ENCODE assay signal across 11 cellular contexts in the genomic region with DNA sequence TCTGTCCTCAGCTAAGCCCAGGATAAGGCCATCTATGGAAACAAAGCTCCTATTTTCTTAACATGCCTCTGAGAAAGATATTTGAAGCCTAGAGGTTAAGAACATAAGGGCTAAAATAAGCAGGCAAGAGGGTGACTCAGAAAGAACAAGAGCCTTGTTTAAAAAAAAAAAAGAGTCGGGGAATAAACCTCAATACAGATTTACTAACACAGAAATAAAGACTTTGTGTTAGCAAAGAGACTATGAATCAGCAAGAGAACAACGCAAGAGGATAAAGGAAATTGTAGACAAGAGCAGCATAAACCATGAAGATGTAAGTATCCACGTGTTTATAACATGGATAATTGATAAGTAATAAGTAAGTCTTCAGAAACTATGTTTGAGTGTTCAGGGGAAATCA. TPM values are rescaled to one million over a fixed set of nuclear protein-coding genes. Genes with fewer than 3 reads are reported as not detected.
A peak's percentile ranks its signal among the peaks of the same experiment; 100 is the strongest.
DNase-seq lines count a peak whose midpoint lies in the region; ATAC-seq and TF ChIP-seq lines count a peak whose summit lies in the region.
"Had no signal": no experiment of that assay in that cellular context is flagged by ENCODE, and none has a peak within 500 bp of the region (broad histone marks: within the 10 kb centered on the region; RNA-seq: fewer than 3 reads in every experiment).

No MANE protein-coding gene starts in this region.

- H3K4me3 Mint-ChIP-seq in activated naive CD8-positive, alpha-beta T cell treated with anti-CD3 and anti-CD28 coated beads, Interleukin-2, amount 10 ng/mL, durations not matched to agents 7 days and 5 days, result peak overlapping the region; percentile 23
- H3K4me3 Mint-ChIP-seq in immature natural killer cell, result peak overlapping the region in 1 of 5 donors; percentile 49
- no peak overlapping the region for H3K4me3 Mint-ChIP-seq in H9

- H2AK5ac ChIP-seq in H9 (ENCODE audit: insufficient read length, low read length), result no peak overlapping the region

- peaks cover 18% of the 10 kb centered on the region for H3K4me1 ChIP-seq in cardiac muscle cell (ENCODE audit: low read depth)
- H3K4me1 ChIP-seq in H9 (ENCODE audit: insufficient read depth, low read length), result no peaks in the 10 kb centered on the region

- H2BK12ac ChIP-seq in H9 (ENCODE audit: insufficient read length, low read depth, low read length), result no peak overlapping the region

- H3K4me1 Mint-ChIP-seq in activated naive CD8-positive, alpha-beta T cell treated with anti-CD3 and anti-CD28 coated beads, Interleukin-2, amount 10 ng/mL, durations not matched to agents 7 days and 5 days, result peaks cover 71% of the 10 kb centered on the region
- peaks cover 83 to 88% of the 10 kb centered on the region in 2 donors for H3K4me1 Mint-ChIP-seq in immature natural killer cell
- peaks cover 6 to 8% of the 10 kb centered on the region in 2 experiments; a peak in 2 of 4 replicates for H3K4me1 Mint-ChIP-seq in H9

- H4K20me1 ChIP-seq in H9 (ENCODE audit: control insufficient read depth, insufficient read depth, insufficient read length), result no peaks in the 10 kb centered on the region

- H3T11ph ChIP-seq in H9 (ENCODE audit: low read length), result no peak overlapping the region

- H2BK5ac ChIP-seq in H9 (ENCODE audit: insufficient read length, low read length), result no peak overlapping the region

- no peak overlapping the region for H2BK20ac ChIP-seq in H9 (ENCODE audit: low read depth, low read length, poor library complexity, severe bottlenecking)

- no peak overlapping the region for H4K91ac ChIP-seq in H9 (ENCODE audit: insufficient read length, low read depth, low read length)

- intact Hi-C loops in left ventricle myocardium superior (cut with micrococcal nuclease), result no loop called here

- H3K9me3 ChIP-seq in cardiac muscle cell (ENCODE audit: low read depth) (no peaks in the 10 kb centered on the region), H9 (ENCODE audit: control insufficient read depth, low read depth, low read length) (no peaks in the 10 kb centered on the region)

- TF ChIP-seq CTCF in cardiac muscle cell (IDR thresholded peaks at IDR 0.05; ENCODE audit: low read depth, low read length), result no peak
- no peak for TF ChIP-seq CTCF in H9 (conservative IDR thresholded peaks at IDR 0.05)

- no CpG with 5 or more reads among the region's 3 CpGs for WGBS in H9 (ENCODE audit: extremely low coverage, insufficient read length, low lambda C conversion rate)

- H4K5ac ChIP-seq in H9 (ENCODE audit: insufficient read length, low read depth, low read length), result no peak overlapping the region

- ATAC-seq in left ventricle myocardium superior, result no peak
- no peak for ATAC-seq in activated naive CD8-positive, alpha-beta T cell treated with anti-CD3 and anti-CD28 coated beads, Interleukin-2, amount 10 ng/mL, durations not matched to agents 7 days and 5 days (ENCODE audit: low read depth)

- H3K27ac ChIP-seq in cardiac muscle cell (peak overlapping the region; percentile 58), H9 (ENCODE audit: insufficient read length, low read depth, low read length) (no peak overlapping the region)

- H3K27ac Mint-ChIP-seq in activated naive CD8-positive, alpha-beta T cell treated with anti-CD3 and anti-CD28 coated beads, Interleukin-2, amount 10 ng/mL, durations not matched to agents 7 days and 5 days, result peak overlapping the region; percentile 63
- peak overlapping the region; percentile 61 to 90 (median 82) for H3K27ac Mint-ChIP-seq in immature natural killer cell
- no peak overlapping the region for H3K27ac Mint-ChIP-seq in H9

- no peak overlapping the region for H3K14ac ChIP-seq in H9 (ENCODE audit: insufficient read depth, low read length)

- H3K4ac ChIP-seq in H9 (ENCODE audit: low read depth, low read length), result no peak overlapping the region

- no peaks in the 10 kb centered on the region for H3K79me1 ChIP-seq in H9 (ENCODE audit: insufficient read depth, low read depth, low read length, poor library complexity, severe bottlenecking)

- no peak overlapping the region for H2BK15ac ChIP-seq in H9 (ENCODE audit: low read depth, low read length)

- no peaks in the 10 kb centered on the region for H3K36me3 ChIP-seq in cardiac muscle cell

- H3K27me3 ChIP-seq in cardiac muscle cell (no peaks in the 10 kb centered on the region), H9 (ENCODE audit: insufficient read depth, low read length) (no peaks in the 10 kb centered on the region)

- H3K4me2 ChIP-seq in H9 (ENCODE audit: insufficient read depth, insufficient read length, low read length), result no peak overlapping the region

- POLR2A ChIA-PET in activated naive CD8-positive, alpha-beta T cell treated with anti-CD3 and anti-CD28 coated beads, Interleukin-2, amount 10 ng/mL, durations not matched to agents 7 days and 5 days (lab: Charles Lee), result no interaction called here

- H2BK120ac ChIP-seq in H9 (ENCODE audit: low read depth, low read length, poor library complexity, severe bottlenecking), result no peak overlapping the region

- no peaks in the 10 kb centered on the region for H3K27me3 Mint-ChIP-seq in activated naive CD8-positive, alpha-beta T cell treated with anti-CD3 and anti-CD28 coated beads, Interleukin-2, amount 10 ng/mL, durations not matched to agents 7 days and 5 days
- peaks cover 0 to 2% (median 0%) of the 10 kb centered on the region in 3 donors for H3K27me3 Mint-ChIP-seq in immature natural killer cell (ENCODE audit: low read depth in 3 of 3)
- no peaks in the 10 kb centered on the region for H3K27me3 Mint-ChIP-seq in H9 (ENCODE audit: low read depth)

- H4K8ac ChIP-seq in H9 (replicated peaks; ENCODE audit: insufficient read length, low read depth, low read length), result no peak overlapping the region

- no peaks in the 10 kb centered on the region for H3K23me2 ChIP-seq in H9 (ENCODE audit: insufficient read length, low read depth, low read length, poor library complexity, severe bottlenecking)

- H3K36me3 Mint-ChIP-seq in activated naive CD8-positive, alpha-beta T cell treated with anti-CD3 and anti-CD28 coated beads, Interleukin-2, amount 10 ng/mL, durations not matched to agents 7 days and 5 days, result peaks cover 34% of the 10 kb centered on the region
- peaks cover 0 to 9% (median 3%) of the 10 kb centered on the region in 3 donors for H3K36me3 Mint-ChIP-seq in immature natural killer cell
- no peaks in the 10 kb centered on the region for H3K36me3 Mint-ChIP-seq in H9 (ENCODE audit: insufficient read depth in 1 of 3, low read depth in 3 of 3)

- no peak overlapping the region for H3K23ac ChIP-seq in H9 (ENCODE audit: insufficient read length, low read depth, low read length)

- H3K18ac ChIP-seq in H9 (ENCODE audit: insufficient read length, low read depth, low read length), result no peak overlapping the region

- DNase-seq in cardiac muscle cell (ENCODE audit: low read depth in 1 of 2, low spot score in 1 of 2) (peak in 1 of 2 donors; percentile 77), left ventricle myocardium superior (no peak), immature natural killer cell (no peak), NK-92 (lab: John Stamatoyannopoulos, UW; ENCODE audit: unreplicated experiment) (no peak), NCI-H187 (lab: John Stamatoyannopoulos, UW) (no peak), H9 (no peak)
- no peak for DNase-seq in activated naive CD8-positive, alpha-beta T cell treated with anti-CD3 and anti-CD28 coated beads, Interleukin-2, amount 10 ng/mL, durations not matched to agents 7 days and 5 days
- DNase-seq in activated CD4-positive, CD25-positive, alpha-beta regulatory T cell (lab: John Stamatoyannopoulos, UW), result no peak
- DNase-seq: midbrain; MM.1S; stimulated activated CD4-positive, alpha-beta T cell treated with anti-CD3 and anti-CD28 coated beads, Interleukin-4, amount 100 ng/mL, for 24 hours had no signal

- H3K79me2 ChIP-seq in H9 (ENCODE audit: insufficient read depth, low read length), result no peaks in the 10 kb centered on the region

- H3K4me3 ChIP-seq in cardiac muscle cell, result no peak overlapping the region

- no peaks in the 10 kb centered on the region for H3K9me3 Mint-ChIP-seq in activated naive CD8-positive, alpha-beta T cell treated with anti-CD3 and anti-CD28 coated beads, Interleukin-2, amount 10 ng/mL, durations not matched to agents 7 days and 5 days
- H3K9me3 Mint-ChIP-seq in immature natural killer cell (no peaks in the 10 kb centered on the region), H9 (no peaks in the 10 kb centered on the region; a peak in 1 of 5 replicates)

- no peak overlapping the region for H2AFZ ChIP-seq in H9 (ENCODE audit: low read length)

- H3K9ac ChIP-seq in H9 (ENCODE audit: extremely low read depth, insufficient read length, low read length), result no peak overlapping the region

- no peak overlapping the region for H3K56ac ChIP-seq in H9 (ENCODE audit: insufficient read length, low read depth, low read length)

RNA-seq across cellular contexts. Expression of a gene that starts 36.0 kb away (rescaled TPM):
- total RNA-seq in cardiac muscle cell (5.3 and 7.7 TPM in 2 replicates), left ventricle myocardium superior (5.7 TPM), H9 (2021) (6.0 and 6.8 TPM in 2 replicates)
- polyA plus RNA-seq in cardiac muscle cell (11.9 and 15.2 TPM in 2 replicates), immature natural killer cell (100 to 1,000 TPM in 2 of 3 donors, 10 to 100 TPM in 1; 99.6 to 157 (median 150) TPM)
- 10 to 100 TPM; 80.1 to 87.3 TPM for total RNA-seq in activated naive CD8-positive, alpha-beta T cell treated with anti-CD3 and anti-CD28 coated beads, Interleukin-2, amount 10 ng/mL, durations not matched to agents 7 days and 5 days

RNA-seq across cellular contexts. Expression of a gene that starts 56.8 kb away (rescaled TPM):
- total RNA-seq in cardiac muscle cell (30.3 and 45.8 TPM in 2 replicates), left ventricle myocardium superior (47.0 TPM), H9 (2021) (111 and 112 TPM in 2 replicates)
- polyA plus RNA-seq in cardiac muscle cell (46.1 and 69.7 TPM in 2 replicates), immature natural killer cell (100 to 1,000 TPM in 2 of 3 donors, 10 to 100 TPM in 1; 76.2 to 123 (median 105) TPM)
- 10 to 100 TPM; 90.8 to 96.0 TPM for total RNA-seq in activated naive CD8-positive, alpha-beta T cell treated with anti-CD3 and anti-CD28 coated beads, Interleukin-2, amount 10 ng/mL, durations not matched to agents 7 days and 5 days

Comparison
In these comparisons a context has a peak if more than half of its experiments do, and no peak if none do; other contexts are left out.
1. H3K27ac Mint-ChIP-seq: peak in activated naive CD8-positive, alpha-beta T cell treated with anti-CD3 and anti-CD28 coated beads, Interleukin-2, amount 10 ng/mL, durations not matched to agents 7 days and 5 days (single experiment) and immature natural killer cell (6 of 6); none in H9 (0 of 3).